8 cellular contexts compared by ENCODE assay signal in the genomic region with DNA sequence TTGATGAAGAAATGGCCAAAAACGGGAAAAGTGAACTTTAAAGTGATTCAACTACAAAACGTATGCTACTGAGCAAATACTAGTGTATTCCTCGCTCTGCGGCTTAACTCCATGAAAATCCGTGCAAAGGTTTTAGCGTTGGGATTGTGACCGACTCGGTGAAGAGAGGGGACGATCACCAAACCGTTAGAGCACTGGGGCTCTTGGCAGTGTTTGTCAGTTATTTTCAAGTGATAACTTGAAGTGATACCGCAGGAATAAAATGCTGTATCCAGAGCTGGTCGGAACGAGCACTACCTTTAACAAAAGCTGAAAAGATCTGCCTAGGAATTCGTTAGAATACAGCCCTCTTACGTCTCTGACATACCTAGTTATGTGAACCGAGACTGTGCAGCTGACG. TPM values are rescaled to one million over a fixed set of nuclear protein-coding genes. Genes with fewer than 3 reads are reported as not detected.
A peak's percentile ranks its signal among the peaks of the same experiment; 100 is the strongest.
DNase-seq lines count a peak whose midpoint lies in the region; ATAC-seq and TF ChIP-seq lines count a peak whose summit lies in the region.

No MANE protein-coding gene starts in this region.

- POLR2A ChIA-PET in IMR-90 (lab: Charles Lee; ENCODE audit: unreplicated experiment), result interaction anchor here (0.5 kb wide), 1 partner anchor 121 kb away, joined by 4 read pairs; no protein-coding TSS in a partner anchor

- H3K27me3 Mint-ChIP-seq in chondrocyte (ENCODE audit: low read depth) (no peaks in the 10 kb centered on the region), naive B cell (no peaks in the 10 kb centered on the region)

- H2BK20ac ChIP-seq in IMR-90 (ENCODE audit: low read depth, low read length), result peak overlapping the region; percentile 10

- H4K20me1 ChIP-seq in IMR-90 (ENCODE audit: insufficient read depth, low read length), result peaks cover 17% of the 10 kb centered on the region

- in situ Hi-C loops in IMR-90 (cut with MboI; ENCODE audit: low sequenced_read_pairs), result no loop called here

- H3K36me3 ChIP-seq in IMR-90 (ENCODE audit: control insufficient read depth, insufficient read depth, low read length), result no peaks in the 10 kb centered on the region

- no peaks in the 10 kb centered on the region; the same call in 1 of the 2 replicates for H3K4me1 ChIP-seq in IMR-90 (ENCODE audit: control insufficient read depth, insufficient read depth, low read length)

- H2BK5ac ChIP-seq in IMR-90 (ENCODE audit: low read depth, low read length, poor library complexity, severe bottlenecking), result peak overlapping the region; percentile 91

- peaks cover 0 to 12% of the 10 kb centered on the region in 2 experiments; a peak in 2 of 4 replicates for H3K79me1 ChIP-seq in IMR-90 (ENCODE audit: low read depth in 1 of 2, low read length in 2 of 2)

- no peaks in the 10 kb centered on the region for H3K9me1 ChIP-seq in IMR-90 (ENCODE audit: insufficient read depth, low read length)

- no peak for TF ChIP-seq RAD21 in IMR-90 (IDR thresholded peaks at IDR 0.05; ENCODE audit: low read length)

- H4K5ac ChIP-seq in IMR-90 (ENCODE audit: low read depth, low read length), result peak overlapping the region; percentile 38

- TF ChIP-seq POLR2A in IMR-90 (IDR thresholded peaks at IDR 0.05; ENCODE audit: low read depth, low read length), result peak; percentile 9

- WGBS in IMR-90 (ENCODE audit: extremely low coverage in 2 of 2, insufficient read length in 1 of 2), 2 experiments, result 0% methylated on average over 8 of the region's 17 CpGs; no CpG with 5 or more reads in 1 of the 2 experiments

- no peak for TF ChIP-seq CTCF in IMR-90 (conservative IDR thresholded peaks at IDR 0.05; ENCODE audit: low read depth, low read length)
- TF ChIP-seq CTCF in chondrocyte (IDR thresholded peaks at IDR 0.05), result no peak

- H3K9me3 Mint-ChIP-seq in chondrocyte (ENCODE audit: low read depth) (no peaks in the 10 kb centered on the region), naive B cell (peaks cover 0 to 2% (median 0%) of the 10 kb centered on the region in 7 donors)

- H3K27me3 ChIP-seq in IMR-90 (ENCODE audit: control insufficient read depth, insufficient read depth, low read length), result no peaks in the 10 kb centered on the region

- dilution Hi-C loops in IMR-90 (cut with HindIII; ENCODE audit: low sequenced_read_pairs, unreplicated experiment), result no loop called here

- H4K8ac ChIP-seq in IMR-90 (ENCODE audit: low read depth in 2 of 2, low read length in 2 of 2), result peak overlapping the region; percentile 62 to 88

- no peaks in the 10 kb centered on the region for H3K36me3 Mint-ChIP-seq in chondrocyte (ENCODE audit: low read depth)
- H3K36me3 Mint-ChIP-seq in naive B cell, result no peaks in the 10 kb centered on the region

- peak overlapping the region; percentile 90 for H3K27ac Mint-ChIP-seq in chondrocyte (ENCODE audit: unreplicated experiment)
- peak overlapping the region; percentile 90 to 99 (median 96) for H3K27ac Mint-ChIP-seq in naive B cell

- H3K4me1 Mint-ChIP-seq in chondrocyte (ENCODE audit: low read depth), result peaks cover 30% of the 10 kb centered on the region
- H3K4me1 Mint-ChIP-seq in naive B cell, result peaks cover 28 to 47% (median 46%) of the 10 kb centered on the region in 3 donors

- H3K18ac ChIP-seq in IMR-90 (ENCODE audit: low read depth, low read length), result peak overlapping the region; percentile 65; the same call in 1 of the 2 replicates

- H3K14ac ChIP-seq in IMR-90 (replicated peaks; ENCODE audit: low read depth, low read length), result peak overlapping the region; percentile 97

- peak overlapping the region; percentile 93 for H2AFZ ChIP-seq in IMR-90 (replicated peaks; ENCODE audit: low read length, poor library complexity)

- peak overlapping the region; percentile 96 for H3K56ac ChIP-seq in IMR-90 (ENCODE audit: extremely low read depth, insufficient read depth, low read length)

- ATAC-seq in GM18519 (IDR thresholded peaks at IDR 0.05; ENCODE audit: low FRiP score, unreplicated experiment) (peak; percentile 1), IMR-90 (ENCODE audit: low read depth) (no peak), naive B cell (ENCODE audit: low read depth in 2 of 2) (peak; percentile 3 to 4), HG03139 (IDR thresholded peaks at IDR 0.05; ENCODE audit: unreplicated experiment) (no peak)

- H2AK9ac ChIP-seq in IMR-90 (replicated peaks; ENCODE audit: low read depth, low read length, poor library complexity), result peak overlapping the region; percentile 95

- DNase-seq in IMR-90, result no peak
- DNase-seq in chondrocyte (ENCODE audit: low spot score), result no peak
- DNase-seq in naive B cell, result no peak
- DNase-seq in iPS-NIHi11 (ENCODE audit: low spot score), result no peak
- no peak for DNase-seq in NCI-H1048 (lab: John Stamatoyannopoulos, UW)
- DNase-seq in activated gamma-delta T cell treated with Interleukin-2 at 50 U/mL for 16 hours, result no peak

- H3K4me3 Mint-ChIP-seq in chondrocyte (ENCODE audit: unreplicated experiment), result peak overlapping the region; percentile 94
- peak overlapping the region; percentile 90 to 100 (median 97) for H3K4me3 Mint-ChIP-seq in naive B cell

- peak overlapping the region; percentile 93 for H3K27ac ChIP-seq in IMR-90 (ENCODE audit: insufficient read depth, low read length)

- CTCF ChIA-PET in IMR-90 (lab: Yijun Ruan, JAX), result interaction anchor here (1.2 kb wide), 1 partner anchor 16 kb away, joined by 4 read pairs; no protein-coding TSS in a partner anchor

- no peaks in the 10 kb centered on the region for H3K9me3 ChIP-seq in IMR-90 (ENCODE audit: control insufficient read depth, insufficient read depth, low read length)

- peak overlapping the region; percentile 59 for H2AK5ac ChIP-seq in IMR-90 (ENCODE audit: low read depth, low read length)

- H3K4ac ChIP-seq in IMR-90 (ENCODE audit: low read depth, low read length), result peak overlapping the region; percentile 97

- peak overlapping the region; percentile 76 for H2BK15ac ChIP-seq in IMR-90 (ENCODE audit: low read depth, low read length)

- BruUV-seq in IMR-90 (replicated peaks; lab: Mats Ljungman, UMichigan), result no TSS peak

- peak overlapping the region; percentile 71 for H3K4me3 ChIP-seq in IMR-90 (ENCODE audit: insufficient read depth, low read depth, low read length)

- H4K91ac ChIP-seq in IMR-90 (ENCODE audit: insufficient read depth, low read depth, low read length), result peak overlapping the region; percentile 87

- H2BK120ac ChIP-seq in IMR-90 (ENCODE audit: low read depth, low read length), result peak overlapping the region; percentile 85

- peak overlapping the region; percentile 87 for H3K9ac ChIP-seq in IMR-90 (ENCODE audit: low read depth, low read length)

- peak overlapping the region; percentile 73 for H3K23ac ChIP-seq in IMR-90 (ENCODE audit: low read depth, low read length)

- intact Hi-C loops in IMR-90 (cut with micrococcal nuclease), result no loop called here

- peak overlapping the region; percentile 85 for H3K4me2 ChIP-seq in IMR-90 (ENCODE audit: low read depth, low read length)

TF ChIP-seq in IMR-90, 13 proteins besides CTCF, POLR2A, EP300 and RAD21:
- TF ChIP-seq NFE2L2 (IDR thresholded peaks at IDR 0.05; ENCODE audit: low read depth, low read length) (no peak), RCOR1 (IDR thresholded peaks at IDR 0.05; ENCODE audit: insufficient replicate concordance, low read length) (no peak), MXI1 (IDR thresholded peaks at IDR 0.05; ENCODE audit: borderline replicate concordance, low read depth, low read length) (no peak), RFX5 (IDR thresholded peaks at IDR 0.05; ENCODE audit: low read depth, low read length) (no peak), FOS (IDR thresholded peaks at IDR 0.05; ENCODE audit: low read depth, low read length) (no peak), CEBPB (IDR thresholded peaks at IDR 0.05; ENCODE audit: low read depth, low read length) (no peak)
- TF ChIP-seq, protein P1, sequence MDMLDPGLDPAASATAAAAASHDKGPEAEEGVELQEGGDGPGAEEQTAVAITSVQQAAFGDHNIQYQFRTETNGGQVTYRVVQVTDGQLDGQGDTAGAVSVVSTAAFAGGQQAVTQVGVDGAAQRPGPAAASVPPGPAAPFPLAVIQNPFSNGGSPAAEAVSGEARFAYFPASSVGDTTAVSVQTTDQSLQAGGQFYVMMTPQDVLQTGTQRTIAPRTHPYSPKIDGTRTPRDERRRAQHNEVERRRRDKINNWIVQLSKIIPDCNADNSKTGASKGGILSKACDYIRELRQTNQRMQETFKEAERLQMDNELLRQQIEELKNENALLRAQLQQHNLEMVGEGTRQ (IDR thresholded peaks at IDR 0.05; ENCODE audit: low read depth, low read length), result no peak

RNA-seq across cellular contexts. Expression of a gene that starts 0.8 kb away (rescaled TPM):
- 15.8 and 16.1 TPM in 2 replicates for total RNA-seq in IMR-90 (2012; rRNA removed)
- 5.5 TPM in 2 replicates for polyA plus RNA-seq in IMR-90 (2012; rRNA removed)
- polyA plus RNA-seq in IMR-90 (2012; cell fraction: cytosol; rRNA removed), result 4.0 and 4.4 TPM in 2 replicates
- 2.7 and 6.1 TPM in 2 replicates for polyA plus RNA-seq in IMR-90 (2012; cell fraction: nucleus; rRNA removed; ENCODE audit: low replicate concordance)
- 11.9 to 13.3 TPM (median 13.1 TPM) in 3 replicates for total RNA-seq in chondrocyte
- polyA plus RNA-seq in naive B cell (ENCODE audit: low read depth in 6 of 6), result 10 to 100 TPM; 10.1 to 21.4 (median 12.6) TPM

Comparison
In these comparisons a context has a peak if more than half of its experiments do, and no peak if none do; other contexts are left out.
1. ATAC-seq: peak in GM18519 (single experiment) and naive B cell (2 of 2); none in IMR-90 (single experiment) and HG03139 (single experiment).